1 cellular context compared by ENCODE assay signal in the genomic region with DNA sequence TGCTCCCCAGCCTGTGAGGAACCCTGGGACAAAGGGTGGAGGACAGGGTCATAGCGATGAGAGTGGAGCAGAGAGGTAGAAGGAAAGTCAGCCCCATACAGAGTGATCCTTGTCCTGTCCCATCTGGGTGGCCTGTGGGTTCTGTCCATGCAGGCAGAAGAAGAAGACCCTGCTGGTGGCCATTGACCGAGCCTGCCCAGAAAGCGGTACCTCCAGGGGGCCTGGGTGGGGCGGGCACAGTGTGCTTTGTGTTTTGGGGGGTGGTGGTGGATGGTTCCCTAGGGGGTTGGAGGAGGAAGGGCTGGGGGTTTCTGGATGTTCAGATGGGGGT.
TF ChIP-seq lines count a peak whose summit lies in the region.

No MANE protein-coding gene starts in this region.

TF ChIP-seq in WTC11, 78 proteins besides CTCF, POLR2A, EP300 and RAD21:
- TF ChIP-seq NFE2L1 (CRISPR knock-in tag; IDR thresholded peaks at IDR 0.05), result no peak
- TF ChIP-seq, protein P1, sequence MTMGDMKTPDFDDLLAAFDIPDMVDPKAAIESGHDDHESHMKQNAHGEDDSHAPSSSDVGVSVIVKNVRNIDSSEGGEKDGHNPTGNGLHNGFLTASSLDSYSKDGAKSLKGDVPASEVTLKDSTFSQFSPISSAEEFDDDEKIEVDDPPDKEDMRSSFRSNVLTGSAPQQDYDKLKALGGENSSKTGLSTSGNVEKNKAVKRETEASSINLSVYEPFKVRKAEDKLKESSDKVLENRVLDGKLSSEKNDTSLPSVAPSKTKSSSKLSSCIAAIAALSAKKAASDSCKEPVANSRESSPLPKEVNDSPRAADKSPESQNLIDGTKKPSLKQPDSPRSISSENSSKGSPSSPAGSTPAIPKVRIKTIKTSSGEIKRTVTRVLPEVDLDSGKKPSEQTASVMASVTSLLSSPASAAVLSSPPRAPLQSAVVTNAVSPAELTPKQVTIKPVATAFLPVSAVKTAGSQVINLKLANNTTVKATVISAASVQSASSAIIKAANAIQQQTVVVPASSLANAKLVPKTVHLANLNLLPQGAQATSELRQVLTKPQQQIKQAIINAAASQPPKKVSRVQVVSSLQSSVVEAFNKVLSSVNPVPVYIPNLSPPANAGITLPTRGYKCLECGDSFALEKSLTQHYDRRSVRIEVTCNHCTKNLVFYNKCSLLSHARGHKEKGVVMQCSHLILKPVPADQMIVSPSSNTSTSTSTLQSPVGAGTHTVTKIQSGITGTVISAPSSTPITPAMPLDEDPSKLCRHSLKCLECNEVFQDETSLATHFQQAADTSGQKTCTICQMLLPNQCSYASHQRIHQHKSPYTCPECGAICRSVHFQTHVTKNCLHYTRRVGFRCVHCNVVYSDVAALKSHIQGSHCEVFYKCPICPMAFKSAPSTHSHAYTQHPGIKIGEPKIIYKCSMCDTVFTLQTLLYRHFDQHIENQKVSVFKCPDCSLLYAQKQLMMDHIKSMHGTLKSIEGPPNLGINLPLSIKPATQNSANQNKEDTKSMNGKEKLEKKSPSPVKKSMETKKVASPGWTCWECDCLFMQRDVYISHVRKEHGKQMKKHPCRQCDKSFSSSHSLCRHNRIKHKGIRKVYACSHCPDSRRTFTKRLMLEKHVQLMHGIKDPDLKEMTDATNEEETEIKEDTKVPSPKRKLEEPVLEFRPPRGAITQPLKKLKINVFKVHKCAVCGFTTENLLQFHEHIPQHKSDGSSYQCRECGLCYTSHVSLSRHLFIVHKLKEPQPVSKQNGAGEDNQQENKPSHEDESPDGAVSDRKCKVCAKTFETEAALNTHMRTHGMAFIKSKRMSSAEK (CRISPR knock-in tag; IDR thresholded peaks at IDR 0.05; ENCODE audit: borderline replicate concordance), result no peak
- no peak for TF ChIP-seq ZNF416 (CRISPR knock-in tag; IDR thresholded peaks at IDR 0.05)
- TF ChIP-seq, protein P2, sequence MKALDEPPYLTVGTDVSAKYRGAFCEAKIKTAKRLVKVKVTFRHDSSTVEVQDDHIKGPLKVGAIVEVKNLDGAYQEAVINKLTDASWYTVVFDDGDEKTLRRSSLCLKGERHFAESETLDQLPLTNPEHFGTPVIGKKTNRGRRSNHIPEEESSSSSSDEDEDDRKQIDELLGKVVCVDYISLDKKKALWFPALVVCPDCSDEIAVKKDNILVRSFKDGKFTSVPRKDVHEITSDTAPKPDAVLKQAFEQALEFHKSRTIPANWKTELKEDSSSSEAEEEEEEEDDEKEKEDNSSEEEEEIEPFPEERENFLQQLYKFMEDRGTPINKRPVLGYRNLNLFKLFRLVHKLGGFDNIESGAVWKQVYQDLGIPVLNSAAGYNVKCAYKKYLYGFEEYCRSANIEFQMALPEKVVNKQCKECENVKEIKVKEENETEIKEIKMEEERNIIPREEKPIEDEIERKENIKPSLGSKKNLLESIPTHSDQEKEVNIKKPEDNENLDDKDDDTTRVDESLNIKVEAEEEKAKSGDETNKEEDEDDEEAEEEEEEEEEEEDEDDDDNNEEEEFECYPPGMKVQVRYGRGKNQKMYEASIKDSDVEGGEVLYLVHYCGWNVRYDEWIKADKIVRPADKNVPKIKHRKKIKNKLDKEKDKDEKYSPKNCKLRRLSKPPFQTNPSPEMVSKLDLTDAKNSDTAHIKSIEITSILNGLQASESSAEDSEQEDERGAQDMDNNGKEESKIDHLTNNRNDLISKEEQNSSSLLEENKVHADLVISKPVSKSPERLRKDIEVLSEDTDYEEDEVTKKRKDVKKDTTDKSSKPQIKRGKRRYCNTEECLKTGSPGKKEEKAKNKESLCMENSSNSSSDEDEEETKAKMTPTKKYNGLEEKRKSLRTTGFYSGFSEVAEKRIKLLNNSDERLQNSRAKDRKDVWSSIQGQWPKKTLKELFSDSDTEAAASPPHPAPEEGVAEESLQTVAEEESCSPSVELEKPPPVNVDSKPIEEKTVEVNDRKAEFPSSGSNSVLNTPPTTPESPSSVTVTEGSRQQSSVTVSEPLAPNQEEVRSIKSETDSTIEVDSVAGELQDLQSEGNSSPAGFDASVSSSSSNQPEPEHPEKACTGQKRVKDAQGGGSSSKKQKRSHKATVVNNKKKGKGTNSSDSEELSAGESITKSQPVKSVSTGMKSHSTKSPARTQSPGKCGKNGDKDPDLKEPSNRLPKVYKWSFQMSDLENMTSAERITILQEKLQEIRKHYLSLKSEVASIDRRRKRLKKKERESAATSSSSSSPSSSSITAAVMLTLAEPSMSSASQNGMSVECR (CRISPR knock-in tag; IDR thresholded peaks at IDR 0.05; ENCODE audit: borderline replicate concordance), result no peak
- no peak for TF ChIP-seq ATF1 (CRISPR knock-in tag; IDR thresholded peaks at IDR 0.05)
- TF ChIP-seq, protein P3, sequence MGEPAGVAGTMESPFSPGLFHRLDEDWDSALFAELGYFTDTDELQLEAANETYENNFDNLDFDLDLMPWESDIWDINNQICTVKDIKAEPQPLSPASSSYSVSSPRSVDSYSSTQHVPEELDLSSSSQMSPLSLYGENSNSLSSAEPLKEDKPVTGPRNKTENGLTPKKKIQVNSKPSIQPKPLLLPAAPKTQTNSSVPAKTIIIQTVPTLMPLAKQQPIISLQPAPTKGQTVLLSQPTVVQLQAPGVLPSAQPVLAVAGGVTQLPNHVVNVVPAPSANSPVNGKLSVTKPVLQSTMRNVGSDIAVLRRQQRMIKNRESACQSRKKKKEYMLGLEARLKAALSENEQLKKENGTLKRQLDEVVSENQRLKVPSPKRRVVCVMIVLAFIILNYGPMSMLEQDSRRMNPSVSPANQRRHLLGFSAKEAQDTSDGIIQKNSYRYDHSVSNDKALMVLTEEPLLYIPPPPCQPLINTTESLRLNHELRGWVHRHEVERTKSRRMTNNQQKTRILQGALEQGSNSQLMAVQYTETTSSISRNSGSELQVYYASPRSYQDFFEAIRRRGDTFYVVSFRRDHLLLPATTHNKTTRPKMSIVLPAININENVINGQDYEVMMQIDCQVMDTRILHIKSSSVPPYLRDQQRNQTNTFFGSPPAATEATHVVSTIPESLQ (CRISPR knock-in tag; IDR thresholded peaks at IDR 0.05), result no peak
- no peak for TF ChIP-seq PRRX2 (CRISPR knock-in tag; IDR thresholded peaks at IDR 0.05)
- TF ChIP-seq, protein P4, sequence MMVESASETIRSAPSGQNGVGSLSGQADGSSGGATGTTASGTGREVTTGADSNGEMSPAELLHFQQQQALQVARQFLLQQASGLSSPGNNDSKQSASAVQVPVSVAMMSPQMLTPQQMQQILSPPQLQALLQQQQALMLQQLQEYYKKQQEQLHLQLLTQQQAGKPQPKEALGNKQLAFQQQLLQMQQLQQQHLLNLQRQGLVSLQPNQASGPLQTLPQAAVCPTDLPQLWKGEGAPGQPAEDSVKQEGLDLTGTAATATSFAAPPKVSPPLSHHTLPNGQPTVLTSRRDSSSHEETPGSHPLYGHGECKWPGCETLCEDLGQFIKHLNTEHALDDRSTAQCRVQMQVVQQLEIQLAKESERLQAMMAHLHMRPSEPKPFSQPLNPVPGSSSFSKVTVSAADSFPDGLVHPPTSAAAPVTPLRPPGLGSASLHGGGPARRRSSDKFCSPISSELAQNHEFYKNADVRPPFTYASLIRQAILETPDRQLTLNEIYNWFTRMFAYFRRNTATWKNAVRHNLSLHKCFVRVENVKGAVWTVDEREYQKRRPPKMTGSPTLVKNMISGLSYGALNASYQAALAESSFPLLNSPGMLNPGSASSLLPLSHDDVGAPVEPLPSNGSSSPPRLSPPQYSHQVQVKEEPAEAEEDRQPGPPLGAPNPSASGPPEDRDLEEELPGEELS (CRISPR knock-in tag; IDR thresholded peaks at IDR 0.05), result no peak
- no peak for TF ChIP-seq FOXJ3 (CRISPR knock-in tag; IDR thresholded peaks at IDR 0.05; ENCODE audit: borderline replicate concordance)
